Comparison of ENCODE assay signal across 2 cellular contexts in genomic region chr4:27289704-27290103, GRCh38.
TF ChIP-seq lines count a peak whose summit lies in the region.

No MANE protein-coding gene starts in this region.

TF ChIP-seq in GM23338, 12 proteins besides CTCF, POLR2A, EP300 and RAD21 (continued from another document):
- TF ChIP-seq ZNF462 (CRISPR knock-in tag; IDR thresholded peaks at IDR 0.05) (no peak), CREB1 (CRISPR knock-in tag; IDR thresholded peaks at IDR 0.05; ENCODE audit: low read depth) (no peak), ZNF331 (CRISPR knock-in tag; IDR thresholded peaks at IDR 0.05; ENCODE audit: low read depth) (no peak), NANOG (IDR thresholded peaks at IDR 0.05; ENCODE audit: borderline replicate concordance) (no peak), ETS1 (IDR thresholded peaks at IDR 0.05) (no peak), POLR2AphosphoS5 (IDR thresholded peaks at IDR 0.05; ENCODE audit: low read depth) (no peak), STAT1 (IDR thresholded peaks at IDR 0.05; ENCODE audit: unreplicated experiment) (no peak), ZNF114 (CRISPR knock-in tag; IDR thresholded peaks at IDR 0.05) (no peak)

TF ChIP-seq in WTC11, 78 proteins besides CTCF, POLR2A, EP300 and RAD21 (continued from another document):
- TF ChIP-seq E2F4 (CRISPR knock-in tag; IDR thresholded peaks at IDR 0.05; ENCODE audit: borderline replicate concordance, low read depth) (no peak), ETV6 (CRISPR knock-in tag; IDR thresholded peaks at IDR 0.05) (no peak), MAX (CRISPR knock-in tag; IDR thresholded peaks at IDR 0.05) (no peak), ZNF317 (CRISPR knock-in tag; IDR thresholded peaks at IDR 0.05; ENCODE audit: borderline replicate concordance, low read depth) (no peak), EMX1 (CRISPR knock-in tag; IDR thresholded peaks at IDR 0.05) (no peak), ZMAT4 (CRISPR knock-in tag; IDR thresholded peaks at IDR 0.05) (no peak), GTF2I (CRISPR knock-in tag; conservative IDR thresholded peaks at IDR 0.05) (no peak), ELF4 (CRISPR knock-in tag; IDR thresholded peaks at IDR 0.05; ENCODE audit: low read depth) (no peak), MLX (CRISPR knock-in tag; IDR thresholded peaks at IDR 0.05) (no peak), E2F1 (CRISPR knock-in tag; IDR thresholded peaks at IDR 0.05) (no peak), JAZF1 (CRISPR knock-in tag; IDR thresholded peaks at IDR 0.05) (no peak), NR3C1 (CRISPR knock-in tag; conservative IDR thresholded peaks at IDR 0.05; ENCODE audit: low read depth) (no peak)
